In genomic region chr9:77176686-77177142, GRCh38 we compare ENCODE assay signal across 1 cellular context.
TF ChIP-seq lines count a peak whose summit lies in the region.

No MANE protein-coding gene starts in this region.

TF ChIP-seq in HEK293, 187 proteins besides CTCF, POLR2A, EP300 and RAD21 (continued from another document):
- TF ChIP-seq ZNF214 (tag by site-specific recombination; IDR thresholded peaks at IDR 0.05; ENCODE audit: borderline replicate concordance) (no peak), ZNF335 (tag by site-specific recombination; conservative IDR thresholded peaks at IDR 0.05) (peak; percentile 64), ZNF394 (tag by site-specific recombination; IDR thresholded peaks at IDR 0.05; ENCODE audit: borderline replicate concordance) (no peak), ZNF843 (tag by site-specific recombination; IDR thresholded peaks at IDR 0.05) (0 out of 2 replicates have a peak, but pooled peaks have one; percentile 14), ZEB2 (tag by site-specific recombination; IDR thresholded peaks at IDR 0.05) (peak; percentile 14; the same call in 1 of the 2 replicates), ZNF10 (tag by site-specific recombination; IDR thresholded peaks at IDR 0.05) (no peak)
